ENCODE assay signal across 22 cellular contexts in genomic region chr7:105191329-105191728, GRCh38.
"Had no signal": no experiment of that assay in that cellular context is flagged by ENCODE, and none has a peak within 500 bp of the region (broad histone marks: within the 10 kb centered on the region; RNA-seq: fewer than 3 reads in every experiment).

No MANE protein-coding gene starts in this region.

- H3K9me3 Mint-ChIP-seq: activated CD4-positive, alpha-beta T cell treated with anti-CD3 and anti-CD28 coated beads, Interleukin-2, amount 10 ng/mL, durations not matched to agents 7 days and 5 days; activated naive CD4-positive, alpha-beta T cell treated with anti-CD3 and anti-CD28 coated beads for 36 hours; activated T-cell treated with anti-CD3 and anti-CD28 coated beads, Interleukin-2, amount 50 U/mL, for 24 hours; neural crest cell had no signal

- DNase-seq: activated CD4-positive, alpha-beta T cell treated with anti-CD3 and anti-CD28 coated beads, Interleukin-2, amount 10 ng/mL, durations not matched to agents 7 days and 5 days; activated CD8-positive, alpha-beta T cell treated with anti-CD3 and anti-CD28 coated beads, Interleukin-2, amount 10 ng/mL, durations not matched to agents 7 days and 5 days; activated naive CD4-positive, alpha-beta T cell treated with anti-CD3 and anti-CD28 coated beads for 36 hours; activated T-cell treated with anti-CD3 and anti-CD28 coated beads, Interleukin-2, amount 50 U/mL, for 24 hours; cerebellar nuclear complex; cortex of kidney; effector CD4-positive, alpha-beta T cell; heart left ventricle; left ventricle myocardium inferior; mammary epithelial cell; stimulated activated CD8-positive, alpha-beta memory T cell treated with anti-CD3 and anti-CD28 coated beads, Interleukin-4, amount 100 ng/mL, for 48 hours; stimulated activated naive CD4-positive, alpha-beta T cell treated with Interleukin-2 at 50 U/mL for 16 hours; T-helper 9 cell; transverse colon had no signal

- H3K27me3 Mint-ChIP-seq: activated CD4-positive, alpha-beta T cell treated with anti-CD3 and anti-CD28 coated beads, Interleukin-2, amount 10 ng/mL, durations not matched to agents 7 days and 5 days; activated T-cell treated with anti-CD3 and anti-CD28 coated beads, Interleukin-2, amount 50 U/mL, for 24 hours; progenitor cell of endocrine pancreas had no signal

- H3K4me3 Mint-ChIP-seq: activated CD4-positive, alpha-beta T cell treated with anti-CD3 and anti-CD28 coated beads, Interleukin-2, amount 10 ng/mL, durations not matched to agents 7 days and 5 days; activated CD8-positive, alpha-beta T cell treated with anti-CD3 and anti-CD28 coated beads, Interleukin-2, amount 10 ng/mL, durations not matched to agents 7 days and 5 days; activated naive CD4-positive, alpha-beta T cell treated with anti-CD3 and anti-CD28 coated beads for 36 hours; activated T-cell treated with anti-CD3 and anti-CD28 coated beads, Interleukin-2, amount 50 U/mL, for 24 hours; neural crest cell had no signal

- ATAC-seq: activated CD8-positive, alpha-beta T cell treated with anti-CD3 and anti-CD28 coated beads, Interleukin-2, amount 10 ng/mL, durations not matched to agents 7 days and 5 days; gastroesophageal sphincter; heart left ventricle had no signal

- H3K27me3 ChIP-seq: ascending aorta, breast epithelium, esophagus muscularis mucosa, gastroesophageal sphincter, heart left ventricle, suprapubic skin, transverse colon, vagina had no signal

- H3K36me3 ChIP-seq: ascending aorta, breast epithelium, esophagus muscularis mucosa, gastroesophageal sphincter, heart left ventricle, left ventricle myocardium inferior, suprapubic skin, transverse colon, vagina had no signal

- H3K4me3 ChIP-seq: ascending aorta, breast epithelium, esophagus muscularis mucosa, gastroesophageal sphincter, heart left ventricle, left ventricle myocardium inferior, suprapubic skin, transverse colon, vagina had no signal

- H3K27ac ChIP-seq: ascending aorta, breast epithelium, esophagus muscularis mucosa, gastroesophageal sphincter, heart left ventricle, left ventricle myocardium inferior, suprapubic skin, transverse colon, vagina had no signal

- H3K4me1 ChIP-seq: ascending aorta, breast epithelium, gastroesophageal sphincter, transverse colon had no signal

- H3K27ac Mint-ChIP-seq: activated CD4-positive, alpha-beta T cell treated with anti-CD3 and anti-CD28 coated beads, Interleukin-2, amount 10 ng/mL, durations not matched to agents 7 days and 5 days; activated CD8-positive, alpha-beta T cell treated with anti-CD3 and anti-CD28 coated beads, Interleukin-2, amount 10 ng/mL, durations not matched to agents 7 days and 5 days; activated naive CD4-positive, alpha-beta T cell treated with anti-CD3 and anti-CD28 coated beads for 36 hours; activated T-cell treated with anti-CD3 and anti-CD28 coated beads, Interleukin-2, amount 50 U/mL, for 24 hours; progenitor cell of endocrine pancreas had no signal
